ENCODE assay signal across 1 cellular context in the genomic region with DNA sequence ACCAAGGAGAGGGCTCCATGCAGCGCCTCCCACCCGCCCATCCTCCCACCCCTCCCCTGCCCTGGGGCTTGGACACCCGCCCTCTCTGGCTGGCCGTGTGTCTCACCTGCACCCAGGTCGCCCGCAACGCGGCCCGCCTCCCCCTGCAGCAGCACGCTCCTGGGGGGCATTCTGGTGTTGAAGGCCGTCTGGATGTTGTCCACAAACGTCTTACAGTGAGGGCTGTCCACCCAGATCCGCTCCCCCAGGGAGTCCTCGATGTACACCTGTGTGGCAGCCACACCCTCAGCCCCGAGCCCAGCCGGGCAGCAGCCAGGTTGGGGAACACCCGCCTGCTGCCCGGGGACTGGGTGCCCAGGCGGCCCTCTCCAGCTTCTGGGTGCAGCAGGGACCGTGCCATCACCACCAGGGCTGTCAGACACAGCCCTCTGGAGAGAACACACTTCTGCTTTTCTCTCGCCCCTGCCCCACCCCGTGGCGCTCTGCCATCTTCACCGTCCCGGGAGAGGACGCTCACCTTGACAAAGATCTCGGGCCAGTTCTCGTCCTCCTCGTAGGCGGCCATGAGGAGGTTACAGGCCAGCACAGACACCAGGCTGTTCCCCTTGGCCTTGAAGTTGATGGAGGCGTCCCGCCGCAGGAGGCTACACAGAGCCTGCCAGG.
TF ChIP-seq lines count a peak whose summit lies in the region.

No MANE protein-coding gene starts in this region.

TF ChIP-seq in endothelial cell of umbilical vein, 7 proteins besides CTCF, POLR2A, EP300 and RAD21:
- TF ChIP-seq MYC (IDR thresholded peaks at IDR 0.05; ENCODE audit: low read depth, low read length), result no peak
- TF ChIP-seq POLR2AphosphoS5 (IDR thresholded peaks at IDR 0.05; ENCODE audit: insufficient read depth, low read depth, low read length), result no peak
- no peak for TF ChIP-seq GATA2 (IDR thresholded peaks at IDR 0.05; ENCODE audit: insufficient read depth, insufficient read length, low read depth, low read length)
- TF ChIP-seq EZH2 (IDR thresholded peaks at IDR 0.05; ENCODE audit: borderline replicate concordance, low read depth, low read length, severe bottlenecking), result no peak
- TF ChIP-seq JUN (IDR thresholded peaks at IDR 0.05; ENCODE audit: borderline replicate concordance, insufficient read depth, insufficient read length, low read depth), result no peak
- TF ChIP-seq, protein P1, sequence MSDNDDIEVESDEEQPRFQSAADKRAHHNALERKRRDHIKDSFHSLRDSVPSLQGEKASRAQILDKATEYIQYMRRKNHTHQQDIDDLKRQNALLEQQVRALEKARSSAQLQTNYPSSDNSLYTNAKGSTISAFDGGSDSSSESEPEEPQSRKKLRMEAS (IDR thresholded peaks at IDR 0.05; ENCODE audit: insufficient read depth, insufficient read length), result no peak
- no peak for TF ChIP-seq FOS (IDR thresholded peaks at IDR 0.05; ENCODE audit: borderline replicate concordance, insufficient read depth, low read length)
